Comparison of ENCODE assay signal across 4 cellular contexts in the genomic region with DNA sequence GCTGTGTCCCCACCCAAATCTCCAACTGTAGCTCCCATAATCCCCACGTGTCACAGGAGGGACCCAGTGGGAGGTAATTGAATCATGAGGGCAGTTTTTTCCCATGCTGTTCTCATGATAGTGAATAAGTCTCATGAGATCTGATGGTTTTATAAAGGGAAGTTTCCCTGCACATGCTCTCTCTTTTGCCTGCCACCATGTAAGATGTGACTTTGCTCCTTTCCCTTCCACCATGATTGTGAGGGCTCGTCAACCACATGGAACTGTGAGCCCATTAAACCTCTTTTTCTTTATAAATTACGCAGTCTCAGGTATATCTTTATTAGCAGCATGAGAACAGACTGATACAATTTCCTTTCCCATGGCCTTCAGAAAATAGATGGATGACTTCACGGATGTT.
DNase-seq lines count a peak whose midpoint lies in the region; ATAC-seq, FAIRE-seq and TF ChIP-seq lines count a peak whose summit lies in the region.
"Not testable (repeated sequence)": the region's sequence is repeated elsewhere in the genome, so short reads cannot be mapped to it uniquely, and the experiment has no call there.

No MANE protein-coding gene starts in this region.

- not testable (repeated sequence) for H4K20me1 ChIP-seq in K562 (replicated peaks; ENCODE audit: control insufficient read depth, insufficient read depth, low read length); HepG2 (ENCODE audit: insufficient read depth, low read length)

- TF ChIP-seq POLR2A in A549 (IDR thresholded peaks at IDR 0.05; ENCODE audit: low read length); K562 (conservative IDR thresholded peaks at IDR 0.05); HepG2 (IDR thresholded peaks at IDR 0.05; ENCODE audit: insufficient read depth in 1 of 2, low read depth in 2 of 2, low read length in 2 of 2): not testable (repeated sequence)

- not testable (repeated sequence) for H2AFZ ChIP-seq in K562 (ENCODE audit: low read depth, low read length); HepG2 (ENCODE audit: low read length)

- TF ChIP-seq CTCF in A549 (IDR thresholded peaks at IDR 0.05); HEK293 (tag by site-specific recombination; IDR thresholded peaks at IDR 0.05); K562 (IDR thresholded peaks at IDR 0.05 in 2 of 3, conservative IDR thresholded peaks at IDR 0.05 in 1 of 3; ENCODE audit: insufficient read depth in 2 of 3, low read depth in 1 of 3, low read length in 3 of 3); HepG2 (CRISPR knock-in tag; IDR thresholded peaks at IDR 0.05): not testable (repeated sequence)

- H3K9me3 ChIP-seq in A549: peaks cover 15% of the 10 kb centered on the region; the same call in 2 of the 3 replicates
- H3K9me3 ChIP-seq in HEK293 (ENCODE audit: control insufficient read depth, insufficient read depth, low read depth, low read length); K562 (replicated peaks; ENCODE audit: control insufficient read depth, insufficient read depth, low read depth, low read length); HepG2 (ENCODE audit: low read length): not testable (repeated sequence)

- WGBS in A549 (ENCODE audit: missing lambda C conversion rate): 80% methylated on average over 4 of the region's 4 CpGs
- WGBS in K562 (ENCODE audit: insufficient coverage, low coverage, missing lambda C conversion rate): 39% methylated on average over 4 of the region's 4 CpGs
- WGBS in HepG2 (ENCODE audit: low lambda C conversion rate): 38% methylated on average over 4 of the region's 4 CpGs

- H3K27me3 ChIP-seq in K562 (ENCODE audit: control insufficient read depth in 2 of 2, insufficient read depth in 2 of 2, low read length in 2 of 2); HepG2 (ENCODE audit: control insufficient read depth in 1 of 2, insufficient read depth in 2 of 2, low read length in 2 of 2): not testable (repeated sequence)

- not testable (repeated sequence) for H3K79me2 ChIP-seq in K562 (ENCODE audit: control insufficient read depth, insufficient read depth, low read length); HepG2 (ENCODE audit: insufficient read depth, low read length)

- not testable (repeated sequence) for BruUV-seq in K562 (replicated peaks; lab: Mats Ljungman, UMichigan); HepG2 (replicated peaks; lab: Mats Ljungman, UMichigan)

- TF ChIP-seq RAD21 in A549 (conservative IDR thresholded peaks at IDR 0.05 in 1 of 2, IDR thresholded peaks at IDR 0.05 in 1 of 2); K562 (CRISPR knock-in tag; conservative IDR thresholded peaks at IDR 0.05 in 1 of 2, IDR thresholded peaks at IDR 0.05 in 1 of 2); HepG2 (CRISPR knock-in tag; IDR thresholded peaks at IDR 0.05): not testable (repeated sequence)

- H3K9ac ChIP-seq in K562 (ENCODE audit: insufficient read depth in 1 of 2, low read depth in 2 of 2, low read length in 2 of 2); HepG2 (ENCODE audit: insufficient read depth, low read depth, low read length): not testable (repeated sequence)

- not testable (repeated sequence) for FAIRE-seq in A549 (lab: Jason Lieb, UNC); K562 (lab: Jason Lieb, UNC); HepG2 (lab: Jason Lieb, UNC)

- not testable (repeated sequence) for H3K9me1 ChIP-seq in K562 (ENCODE audit: control insufficient read depth, insufficient read depth, low read length)

- TF ChIP-seq EP300 in A549 (IDR thresholded peaks at IDR 0.05); K562 (IDR thresholded peaks at IDR 0.05; ENCODE audit: low read length); HepG2 (IDR thresholded peaks at IDR 0.05; ENCODE audit: low read depth in 2 of 2, low read length in 2 of 2); HepG2 (CRISPR knock-in tag; IDR thresholded peaks at IDR 0.05; ENCODE audit: borderline replicate concordance): not testable (repeated sequence)

- intact Hi-C loops in K562 (cut with micrococcal nuclease): loop anchor here (5.0 to 10.0 kb wide), 4 partner anchors 75 to 257 kb away; a partner anchor contains a TSS
- intact Hi-C loops in HepG2 (cut with micrococcal nuclease; ENCODE audit: unreplicated experiment): loop anchor here (5.0 to 10.0 kb wide), 5 partner anchors 77 to 1197 kb away; no protein-coding TSS in a partner anchor

- H3K4me1 ChIP-seq in A549; HEK293 (ENCODE audit: control insufficient read depth, insufficient read depth, low read length); K562 (replicated peaks in 1 of 2; ENCODE audit: control insufficient read depth in 2 of 2, insufficient read depth in 2 of 2, low read length in 2 of 2): not testable (repeated sequence)
- H3K4me1 ChIP-seq in HepG2 (ENCODE audit: insufficient read depth, low read length): peaks cover 22% of the 10 kb centered on the region

- not testable (repeated sequence) for H3K4me2 ChIP-seq in A549; K562 (ENCODE audit: insufficient read depth, low read length); HepG2 (ENCODE audit: low read depth, low read length)

- ATAC-seq in A549, K562, HepG2: not testable (repeated sequence)

- not testable (repeated sequence) for H3K36me3 ChIP-seq in HEK293 (ENCODE audit: control insufficient read depth in 2 of 2, insufficient read depth in 1 of 2, low read length in 2 of 2); K562 (ENCODE audit: control insufficient read depth, insufficient read depth, low read length); HepG2 (replicated peaks in 1 of 2; ENCODE audit: control insufficient read depth in 1 of 2, insufficient read depth in 2 of 2, low read length in 2 of 2)

- H3K4me3 ChIP-seq in A549; HEK293 (ENCODE audit: low read depth, low read length); K562; HepG2 (replicated peaks in 1 of 3; ENCODE audit: insufficient read depth in 1 of 3, low read depth in 2 of 3, low read length in 3 of 3): not testable (repeated sequence)

- POLR2A ChIA-PET in A549 (lab: Yijun Ruan, JAX); HEK293 (lab: Yijun Ruan, JAX); K562 (lab: Yijun Ruan, JAX); HepG2 (lab: Yijun Ruan, JAX): not testable (repeated sequence)

- not testable (repeated sequence) for H3K27ac ChIP-seq in A549; HEK293 (ENCODE audit: extremely low read depth, low read depth, low read length); K562 (ENCODE audit: extremely low read depth, low read depth, low read length); HepG2 (ENCODE audit: extremely low read length, insufficient read depth, low read length)

- in situ Hi-C loops in K562 (cut with MboI): loop anchor here (25.0 kb wide), 1 partner anchor 257 kb away; no protein-coding TSS in a partner anchor
- in situ Hi-C loops in HepG2 (cut with HindIII; ENCODE audit: extremely low pct_ligation_motif_present, low pct_unique_long_range_greater_than_20kb): loop anchor here (5.0 to 25.0 kb wide), 2 partner anchors 232 to 617 kb away; no protein-coding TSS in a partner anchor

- DNase-seq in A549 (ENCODE audit: low read depth in 1 of 2, low spot score in 1 of 2); K562 (ENCODE audit: extremely low read depth in 1 of 4, low spot score in 3 of 4); HepG2 (ENCODE audit: low spot score): not testable (repeated sequence)

- CTCF ChIA-PET in A549 (lab: Yijun Ruan, JAX) (interaction anchor here (1.7 kb wide), 1 partner anchor 242 kb away, joined by 7 read pairs; no protein-coding TSS in a partner anchor), HEK293 (lab: Yijun Ruan, JAX) (interaction anchor here (1.3 kb wide), 1 partner anchor 256 kb away, joined by 4 read pairs; no protein-coding TSS in a partner anchor), K562 (lab: Yijun Ruan, JAX; ENCODE audit: low intra/inter-chr PET ratio) (interaction anchor here (0.8 kb wide), 1 partner anchor 301 kb away, joined by 4 read pairs; no protein-coding TSS in a partner anchor)
- CTCF ChIA-PET in HepG2 (lab: Yijun Ruan, JAX; ENCODE audit: low intra/inter-chr PET ratio, low total read pairs): not testable (repeated sequence)

TF ChIP-seq in A549, 52 proteins besides CTCF, POLR2A, EP300 and RAD21:
- peak; percentile 85 for TF ChIP-seq ZFP36 (IDR thresholded peaks at IDR 0.05; ENCODE audit: borderline replicate concordance, partially characterized antibody)
TF ChIP-seq in A549: peak in this region for 1; not testable (repeated sequence) for 51.

TF ChIP-seq in HEK293, 187 proteins besides CTCF, POLR2A, EP300 and RAD21:
- TF ChIP-seq SETDB1 (IDR thresholded peaks at IDR 0.05; ENCODE audit: insufficient read length, low read length): peak; percentile 85
TF ChIP-seq in HEK293: peak in this region for 1; not testable (repeated sequence) for 186.

TF ChIP-seq in K562, 482 proteins besides CTCF, POLR2A, EP300 and RAD21 (continues in another document):
- TF ChIP-seq TRIM24 (IDR thresholded peaks at IDR 0.05) (peak in 1 of 2 experiments; percentile 32; a peak in 1 of 4 replicates), TRIM28 (IDR thresholded peaks at IDR 0.05) (peak; percentile 59; the same call in 1 of the 2 replicates), CBX5 (IDR thresholded peaks at IDR 0.05; ENCODE audit: borderline replicate concordance, low read depth) (0 out of 2 replicates have a peak, but pooled peaks have one; percentile 30), ZFP36 (IDR thresholded peaks at IDR 0.05; ENCODE audit: low read depth, low read length, partially characterized antibody) (peak; percentile 50)

TF ChIP-seq in HepG2, 621 proteins besides CTCF, POLR2A, EP300 and RAD21:
- peak; percentile 38; the same call in 1 of the 2 replicates for TF ChIP-seq ZNF430 (CRISPR knock-in tag; IDR thresholded peaks at IDR 0.05)
